Comparison of ENCODE assay signal across 8 cellular contexts in the genomic region with DNA sequence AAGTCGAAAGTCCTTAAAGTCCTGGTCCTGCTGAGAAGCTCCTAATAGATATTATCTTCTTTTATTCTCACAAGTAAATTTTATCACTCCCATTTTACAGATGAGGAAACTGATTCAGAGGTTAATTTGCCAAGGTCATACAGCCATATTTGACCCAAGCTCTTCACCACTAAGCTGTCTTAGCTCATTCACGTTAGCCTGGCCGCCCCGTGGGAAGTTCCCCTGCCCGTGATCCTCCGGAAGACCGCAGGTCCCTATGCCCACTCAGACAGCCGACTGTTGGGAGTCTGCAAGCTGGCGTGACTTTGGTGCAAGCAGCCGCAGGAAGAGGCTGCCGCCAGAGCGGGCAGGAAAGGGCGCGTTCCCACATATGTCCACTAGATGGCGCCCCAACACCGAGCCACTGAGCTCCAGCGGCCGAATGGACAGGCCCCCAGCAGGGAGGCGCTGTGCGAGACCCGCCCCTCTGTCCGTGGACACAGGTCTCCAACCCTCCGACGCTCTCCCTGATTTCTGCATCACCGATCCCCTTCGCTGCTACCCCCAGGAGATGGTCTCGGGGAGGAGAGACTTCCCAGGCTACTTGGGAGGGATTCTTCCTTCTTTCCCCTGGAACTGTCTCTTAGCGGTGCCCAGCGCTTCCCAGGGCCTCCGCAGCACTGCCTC. TPM values are rescaled to one million over a fixed set of nuclear protein-coding genes. Genes with fewer than 3 reads are reported as not detected.
DNase-seq lines count a peak whose midpoint lies in the region; ATAC-seq, FAIRE-seq and TF ChIP-seq lines count a peak whose summit lies in the region.

No MANE protein-coding gene starts in this region.

- H3K36me3 ChIP-seq in astrocyte (ENCODE audit: insufficient read depth, low read length), result no peaks in the 10 kb centered on the region

- H3K27ac ChIP-seq in astrocyte (ENCODE audit: low read depth, low read length), result no peak overlapping the region

- no peaks in the 10 kb centered on the region for H4K20me1 ChIP-seq in astrocyte (ENCODE audit: insufficient read depth, low read length)

- peaks cover 20% of the 10 kb centered on the region for H3K4me1 ChIP-seq in astrocyte (ENCODE audit: insufficient read depth, low read length)

- no peaks in the 10 kb centered on the region for H3K36me3 Mint-ChIP-seq in astrocyte (ENCODE audit: low read depth, unreplicated experiment)

- H3K4me1 Mint-ChIP-seq in astrocyte (ENCODE audit: low read depth, unreplicated experiment), result peaks cover 19% of the 10 kb centered on the region

- H3K9me3 Mint-ChIP-seq in astrocyte (ENCODE audit: unreplicated experiment), result no peaks in the 10 kb centered on the region

- TF ChIP-seq CTCF in GM12874 (IDR thresholded peaks at IDR 0.05; ENCODE audit: insufficient read depth, low read depth, low read length) (peak; percentile 98), astrocyte (IDR thresholded peaks at IDR 0.05; ENCODE audit: insufficient read depth, low read depth, low read length) (peak; percentile 84)

- ATAC-seq in HG02571 (IDR thresholded peaks at IDR 0.05; ENCODE audit: unreplicated experiment) (peak; percentile 87), HG03460 (IDR thresholded peaks at IDR 0.05; ENCODE audit: unreplicated experiment) (no peak)

- peaks cover 18% of the 10 kb centered on the region for H3K27me3 ChIP-seq in astrocyte (ENCODE audit: insufficient read depth, low read length)

- peak overlapping the region; percentile 34 for H3K27ac Mint-ChIP-seq in astrocyte (ENCODE audit: unreplicated experiment)

- peaks cover 47% of the 10 kb centered on the region for H3K27me3 Mint-ChIP-seq in astrocyte (ENCODE audit: low read depth, unreplicated experiment)

- H3K9me3 ChIP-seq in astrocyte (ENCODE audit: insufficient read depth, low read depth, low read length), result no peaks in the 10 kb centered on the region

- peak overlapping the region; percentile 41 for H3K9ac ChIP-seq in astrocyte (ENCODE audit: low read length)

- FAIRE-seq in astrocyte (lab: Jason Lieb, UNC), result no peak

- H2AFZ ChIP-seq in astrocyte (ENCODE audit: low read depth, low read length), result peak overlapping the region; percentile 79

- peak overlapping the region; percentile 52 for H3K4me3 ChIP-seq in astrocyte (ENCODE audit: insufficient read depth, low read depth, low read length)

- DNase-seq in NCI-H1092 treated with DMSO at 0.1 percent for 48 hours (lab: John Stamatoyannopoulos, UW) (peak; percentile 54), T-helper 9 cell (peak; percentile 85), astrocyte (ENCODE audit: low read depth) (peak; percentile 22), hepatic stellate cell (ENCODE audit: low spot score) (peak; percentile 84), retina (peak; percentile 97)

- peak overlapping the region; percentile 84 for H3K4me3 Mint-ChIP-seq in astrocyte (ENCODE audit: unreplicated experiment)

- no peaks in the 10 kb centered on the region for H3K79me2 ChIP-seq in astrocyte (ENCODE audit: insufficient read depth, low read length)

- peak overlapping the region; percentile 89 for H3K4me2 ChIP-seq in astrocyte (ENCODE audit: low read length)

RNA-seq across cellular contexts. Expression of a gene that starts 10.0 kb away (rescaled TPM):
- 14.9 and 17.4 TPM in 2 replicates for total RNA-seq in astrocyte

RNA-seq across cellular contexts. Expression of a gene that starts 40.8 kb away (rescaled TPM):
- total RNA-seq in astrocyte, result 39.4 and 40.6 TPM in 2 replicates

RNA-seq across cellular contexts. Expression of a gene that starts 55.2 kb away (rescaled TPM):
- 12.2 and 12.9 TPM in 2 replicates for total RNA-seq in astrocyte

RNA-seq across cellular contexts. Expression of a gene that starts 55.4 kb away (rescaled TPM):
- total RNA-seq in astrocyte, result 60.7 and 63.8 TPM in 2 replicates

Comparison
In these comparisons a context has a peak if more than half of its experiments do, and no peak if none do; other contexts are left out.
1. DNase-seq: peak in every context shown above with its lines; median percentile 97 in retina; 85 in T-helper 9 cell; 84 in hepatic stellate cell; 54 in NCI-H1092 treated with DMSO at 0.1 percent for 48 hours; 22 in astrocyte.